32 cellular contexts compared by ENCODE assay signal in genomic region chr18:46910856-46911255, GRCh38.
"Had no signal": no experiment of that assay in that cellular context is flagged by ENCODE, and none has a peak within 500 bp of the region (broad histone marks: within the 10 kb centered on the region; RNA-seq: fewer than 3 reads in every experiment).

No MANE protein-coding gene starts in this region.

- H3K27ac ChIP-seq: KMS-11, SJCRH30, SK-N-MC, WERI-Rb-1 had no signal

- H3K4me1 ChIP-seq: SJCRH30 had no signal

- DNase-seq: activated CD4-positive, alpha-beta T cell treated with anti-CD3 and anti-CD28 coated beads for 1 hour; activated CD4-positive, alpha-beta T cell treated with anti-CD3 and anti-CD28 coated beads for 48 hours; activated CD4-positive, CD25-positive, alpha-beta regulatory T cell; activated CD8-positive, alpha-beta T cell treated with anti-CD3 and anti-CD28 coated beads for 36 hours; activated gamma-delta T cell; activated naive CD4-positive, alpha-beta T cell treated with anti-CD3 and anti-CD28 coated beads for 36 hours; activated naive CD8-positive, alpha-beta T cell treated with anti-CD3 and anti-CD28 coated beads, Interleukin-2, amount 50 U/mL, for 24 hours; activated T-cell treated with anti-CD3 and anti-CD28 coated beads, Interleukin-2, amount 50 U/mL, for 1 hour; activated T-cell treated with anti-CD3 and anti-CD28 coated beads, Interleukin-2, amount 50 U/mL, for 72 hours; anterior cingulate cortex; caudate nucleus; cerebellar nuclear complex; NCI-H1105; NCI-H1417 treated with DMSO at 0.1 percent for 48 hours; NCI-H187 treated with DMSO at 0.1 percent for 48 hours; NCI-H2081; NCI-H2171 treated with DMSO at 0.1 percent for 48 hours; NCI-H2227 treated with DMSO at 0.1 percent for 48 hours; NCI-H446; NCI-H510A treated with DMSO at 0.1 percent for 48 hours; NCI-H526 treated with DMSO at 0.1 percent for 48 hours; NCI-H774; SHP77; SJCRH30; T1000; WERI-Rb-1 had no signal

- H3K9me3 Mint-ChIP-seq: activated naive CD8-positive, alpha-beta T cell treated with anti-CD3 and anti-CD28 coated beads, Interleukin-2, amount 50 U/mL, for 24 hours; activated T-cell treated with anti-CD3 and anti-CD28 coated beads, Interleukin-2, amount 50 U/mL, for 72 hours; activated T-helper 2 cell treated with anti-CD3 and anti-CD28 coated beads, Interferon-gamma antibody, Interleukin-2, Interleukin-4, amounts not matched to agents 10 μg/mL and 5 μg/mL and 100 μg/mL, durations not matched to agents 14 hours and 24 hours and 36 hours had no signal

- H3K9ac ChIP-seq: KMS-11 had no signal

- H3K27me3 ChIP-seq: SJCRH30 had no signal

- H3K27ac Mint-ChIP-seq: activated CD8-positive, alpha-beta T cell treated with anti-CD3 and anti-CD28 coated beads for 36 hours; activated naive CD4-positive, alpha-beta T cell treated with anti-CD3 and anti-CD28 coated beads for 36 hours; activated naive CD8-positive, alpha-beta T cell; activated naive CD8-positive, alpha-beta T cell treated with anti-CD3 and anti-CD28 coated beads, Interleukin-2, amount 50 U/mL, for 24 hours; activated T-cell treated with anti-CD3 and anti-CD28 coated beads, Interleukin-2, amount 50 U/mL, for 72 hours; activated T-helper 2 cell treated with anti-CD3 and anti-CD28 coated beads, Interferon-gamma antibody, Interleukin-2, Interleukin-4, amounts not matched to agents 10 μg/mL and 5 μg/mL and 100 μg/mL, durations not matched to agents 14 hours and 24 hours and 36 hours; brain had no signal

- H3K27me3 Mint-ChIP-seq: activated CD8-positive, alpha-beta T cell treated with anti-CD3 and anti-CD28 coated beads for 36 hours; activated naive CD8-positive, alpha-beta T cell; activated naive CD8-positive, alpha-beta T cell treated with anti-CD3 and anti-CD28 coated beads, Interleukin-2, amount 50 U/mL, for 24 hours; brain had no signal

- H3K4me3 Mint-ChIP-seq: activated CD8-positive, alpha-beta T cell treated with anti-CD3 and anti-CD28 coated beads for 36 hours; activated naive CD4-positive, alpha-beta T cell treated with anti-CD3 and anti-CD28 coated beads for 36 hours; activated naive CD8-positive, alpha-beta T cell; activated naive CD8-positive, alpha-beta T cell treated with anti-CD3 and anti-CD28 coated beads, Interleukin-2, amount 50 U/mL, for 24 hours; activated T-cell treated with anti-CD3 and anti-CD28 coated beads, Interleukin-2, amount 50 U/mL, for 72 hours; brain had no signal

- H3K4me3 ChIP-seq: SJCRH30, SK-N-MC had no signal

- H3K9me3 ChIP-seq: SJCRH30 had no signal

- ATAC-seq: activated CD8-positive, alpha-beta T cell treated with anti-CD3 and anti-CD28 coated beads for 36 hours; activated naive CD8-positive, alpha-beta T cell treated with anti-CD3 and anti-CD28 coated beads, Interleukin-2, amount 50 U/mL, for 24 hours; activated T-cell treated with anti-CD3 and anti-CD28 coated beads, Interleukin-2, amount 50 U/mL, for 72 hours; Panc1 had no signal

- H3K36me3 ChIP-seq: WERI-Rb-1 had no signal

- H3K4me2 ChIP-seq: KMS-11 had no signal
